Comparison of ENCODE assay signal across 20 cellular contexts in the genomic region with DNA sequence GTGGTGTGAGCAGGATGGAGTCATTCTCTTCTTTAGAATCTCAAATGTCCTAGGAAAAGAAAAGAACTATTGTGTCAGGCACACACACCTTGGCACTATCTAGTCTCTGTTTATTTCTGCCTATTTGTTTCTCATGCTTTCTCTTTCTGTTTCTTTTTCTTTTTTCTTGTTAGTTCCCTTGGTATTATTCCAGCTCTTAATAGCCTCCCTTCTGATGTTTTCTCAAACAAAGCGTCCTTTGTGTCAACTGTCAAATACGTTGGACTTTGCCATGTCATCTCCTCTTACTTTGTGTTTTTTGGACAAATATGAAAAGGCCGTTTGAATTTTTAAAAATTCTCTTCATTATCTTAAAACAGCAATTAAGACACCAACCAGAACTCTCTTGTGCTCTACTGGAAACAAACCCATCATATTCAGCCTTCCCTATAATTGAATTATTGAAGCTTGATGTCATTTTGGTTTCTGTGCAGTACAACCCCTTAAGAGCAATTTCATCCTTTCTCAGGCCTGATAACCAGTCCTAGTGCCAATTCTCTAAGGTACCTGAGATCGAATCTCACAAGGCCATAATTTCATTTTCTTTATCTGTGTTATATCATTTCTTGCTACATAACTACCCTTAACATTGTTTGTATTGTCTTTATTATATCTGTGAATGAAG.
"Had no signal": no experiment of that assay in that cellular context is flagged by ENCODE, and none has a peak within 500 bp of the region (broad histone marks: within the 10 kb centered on the region; RNA-seq: fewer than 3 reads in every experiment).

No MANE protein-coding gene starts in this region.

- ATAC-seq: activated CD8-positive, alpha-beta T cell treated with anti-CD3 and anti-CD28 coated beads, Interleukin-2, amount 10 ng/mL, durations not matched to agents 7 days and 5 days; activated naive CD8-positive, alpha-beta T cell treated with anti-CD3 and anti-CD28 coated beads, Interleukin-2, amount 50 U/mL, for 24 hours; body of pancreas; effector memory CD8-positive, alpha-beta T cell; esophagus mucosa; gastrocnemius medialis; left cardiac atrium; naive thymus-derived CD4-positive, alpha-beta T cell had no signal

- DNase-seq: activated CD4-positive, alpha-beta T cell treated with anti-CD3 and anti-CD28 coated beads for 1 hour; activated CD4-positive, alpha-beta T cell treated with anti-CD3 and anti-CD28 coated beads, Interleukin-2, amount 50 U/mL, for 1 hour; activated CD8-positive, alpha-beta T cell treated with anti-CD3 and anti-CD28 coated beads, Interleukin-2, amount 10 ng/mL, durations not matched to agents 7 days and 5 days; activated gamma-delta T cell; activated naive CD4-positive, alpha-beta T cell treated with anti-CD3 and anti-CD28 coated beads, Interleukin-2, amount 50 U/mL, for 16 hours; activated naive CD8-positive, alpha-beta T cell treated with anti-CD3 and anti-CD28 coated beads, Interleukin-2, amount 50 U/mL, for 24 hours; body of pancreas; central memory CD4-positive, alpha-beta T cell; effector memory CD8-positive, alpha-beta T cell; gastrocnemius medialis; head of caudate nucleus; islet precursor cell; left cardiac atrium; mesendoderm; naive thymus-derived CD4-positive, alpha-beta T cell; spleen; stimulated activated CD4-positive, alpha-beta T cell treated with anti-CD3 and anti-CD28 coated beads, Interleukin-4, amount 100 ng/mL, for 24 hours; stimulated activated naive CD4-positive, alpha-beta T cell treated with Interleukin-2 at 50 U/mL for 16 hours; T-helper 9 cell had no signal
